1 cellular context compared by ENCODE assay signal in the genomic region with DNA sequence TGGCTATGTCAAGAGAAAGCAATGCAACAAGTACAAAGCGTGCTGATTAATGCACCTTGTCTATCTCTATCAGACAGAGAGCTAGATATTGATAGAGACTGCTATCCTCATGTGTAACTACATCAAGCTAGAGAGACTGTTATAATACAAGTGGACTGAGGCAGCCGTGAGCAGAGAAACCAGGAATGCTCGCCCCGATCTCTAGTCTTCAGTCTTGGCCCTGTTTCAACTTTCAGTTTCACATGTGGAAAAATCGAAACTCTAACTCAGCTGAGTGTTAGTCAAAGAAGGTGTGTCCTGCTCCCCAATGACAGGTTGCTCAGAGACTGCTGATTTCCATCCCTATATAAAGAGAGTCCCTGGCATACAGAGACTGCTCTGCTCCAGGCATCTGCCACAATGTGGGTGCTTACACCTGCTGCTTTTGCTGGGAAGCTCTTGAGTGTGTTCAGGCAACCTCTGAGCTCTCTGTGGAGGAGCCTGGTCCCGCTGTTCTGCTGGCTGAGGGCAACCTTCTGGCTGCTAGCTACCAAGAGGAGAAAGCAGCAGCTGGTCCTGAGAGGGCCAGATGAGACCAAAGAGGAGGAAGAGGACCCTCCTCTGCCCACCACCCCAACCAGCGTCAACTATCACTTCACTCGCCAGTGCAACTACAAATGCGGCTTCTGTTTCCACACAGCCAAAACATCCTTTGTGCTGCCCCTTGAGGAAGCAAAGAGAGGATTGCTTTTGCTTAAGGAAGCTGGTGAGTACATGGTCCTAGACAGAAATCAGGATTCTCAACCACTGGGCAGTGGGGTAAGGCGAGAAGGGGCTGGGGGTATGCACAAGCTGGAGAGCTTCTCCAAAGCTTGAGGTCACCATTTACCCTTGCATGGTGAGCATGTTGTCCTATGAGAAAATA.
TF ChIP-seq lines count a peak whose summit lies in the region.

A gene with protein sequence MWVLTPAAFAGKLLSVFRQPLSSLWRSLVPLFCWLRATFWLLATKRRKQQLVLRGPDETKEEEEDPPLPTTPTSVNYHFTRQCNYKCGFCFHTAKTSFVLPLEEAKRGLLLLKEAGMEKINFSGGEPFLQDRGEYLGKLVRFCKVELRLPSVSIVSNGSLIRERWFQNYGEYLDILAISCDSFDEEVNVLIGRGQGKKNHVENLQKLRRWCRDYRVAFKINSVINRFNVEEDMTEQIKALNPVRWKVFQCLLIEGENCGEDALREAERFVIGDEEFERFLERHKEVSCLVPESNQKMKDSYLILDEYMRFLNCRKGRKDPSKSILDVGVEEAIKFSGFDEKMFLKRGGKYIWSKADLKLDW (plus strand): TSS at position 376 of the 904 bp plus-strand sequence. CDS start 24 bp downstream, at position 400.

TF ChIP-seq in HepG2, 621 proteins besides CTCF, POLR2A, EP300 and RAD21 (continued from another document):
- peak; percentile 46; the same call in 1 of the 2 replicates for TF ChIP-seq ONECUT2 (CRISPR knock-in tag; IDR thresholded peaks at IDR 0.05)
- TF ChIP-seq SAP130 (CRISPR knock-in tag; IDR thresholded peaks at IDR 0.05; ENCODE audit: low read depth), result peak; percentile 67
- 0 out of 2 replicates have a peak, but pooled peaks have one; percentile 59 for TF ChIP-seq FLYWCH1 (CRISPR knock-in tag; IDR thresholded peaks at IDR 0.05)
